Comparison of ENCODE assay signal across 12 cellular contexts in genomic region chr15:25391971-25392733, GRCh38. TPM values are rescaled to one million over a fixed set of nuclear protein-coding genes. Genes with fewer than 3 reads are reported as not detected.
A peak's percentile ranks its signal among the peaks of the same experiment; 100 is the strongest.
DNase-seq lines count a peak whose midpoint lies in the region; ATAC-seq, FAIRE-seq and TF ChIP-seq lines count a peak whose summit lies in the region.
"Had no signal": no experiment of that assay in that cellular context is flagged by ENCODE, and none has a peak within 500 bp of the region (broad histone marks: within the 10 kb centered on the region; RNA-seq: fewer than 3 reads in every experiment).

No MANE protein-coding gene starts in this region.

- H3K27me3 Mint-ChIP-seq in CD8-positive, alpha-beta memory T cell, result no peaks in the 10 kb centered on the region
- H3K27me3 Mint-ChIP-seq: activated CD8-positive, alpha-beta memory T cell treated with anti-CD3 and anti-CD28 coated beads, Interleukin-2, amount 10 ng/mL, durations not matched to agents 7 days and 5 days had no signal

- no peaks in the 10 kb centered on the region for H3K9me2 ChIP-seq in SK-N-SH

- peaks cover 7 to 31% of the 10 kb centered on the region in 2 experiments for H3K36me3 ChIP-seq in SK-N-SH (replicated peaks in 1 of 2; ENCODE audit: control insufficient read depth in 1 of 2, insufficient read depth in 2 of 2, low read length in 1 of 2)
- no peaks in the 10 kb centered on the region for H3K36me3 ChIP-seq in gastrocnemius medialis
- H3K36me3 ChIP-seq in CD8-positive, alpha-beta memory T cell (ENCODE audit: insufficient read depth, low read length), result peaks cover 3% of the 10 kb centered on the region

- 73% methylated on average over 4 of the region's 4 CpGs for WGBS in SK-N-SH (ENCODE audit: low lambda C conversion rate)

- DNase-seq in H54 (ENCODE audit: insufficient read length, low spot score) (peak; percentile 8), SK-N-SH (no peak), foreskin keratinocyte (peak; percentile 50 to 75), gastrocnemius medialis (no peak), NCI-H2081 (lab: John Stamatoyannopoulos, UW) (no peak)
- no peak for DNase-seq in CD8-positive, alpha-beta memory T cell
- DNase-seq in activated CD4-positive, CD25-positive, alpha-beta regulatory T cell treated with anti-CD3 and anti-CD28 coated beads, Interleukin-2, amount 50 U/mL, for 72 hours, result no peak
- DNase-seq: activated CD8-positive, alpha-beta memory T cell treated with anti-CD3 and anti-CD28 coated beads, Interleukin-2, amount 10 ng/mL, durations not matched to agents 7 days and 5 days; body of pancreas; esophagus squamous epithelium had no signal

- H2AFZ ChIP-seq in SK-N-SH (ENCODE audit: low read depth), result no peak overlapping the region

- POLR2A ChIA-PET in SK-N-SH (lab: Yijun Ruan, JAX), result no interaction called here
- POLR2A ChIA-PET in CD8-positive, alpha-beta memory T cell (lab: Charles Lee), result no interaction called here

- peak overlapping the region in 1 of 2 experiments; percentile 29; a peak in 1 of 4 replicates for H3K4me3 ChIP-seq in SK-N-SH (ENCODE audit: low read depth in 2 of 2, low read length in 1 of 2)
- no peak overlapping the region for H3K4me3 ChIP-seq in gastrocnemius medialis
- no peak overlapping the region for H3K4me3 ChIP-seq in CD8-positive, alpha-beta memory T cell (ENCODE audit: low read length)
- H3K4me3 ChIP-seq: body of pancreas, esophagus squamous epithelium, skin epidermis had no signal

- H3K9me3 ChIP-seq in SK-N-SH, result no peaks in the 10 kb centered on the region
- H3K9me3 ChIP-seq in gastrocnemius medialis, result no peaks in the 10 kb centered on the region
- H3K9me3 ChIP-seq in CD8-positive, alpha-beta memory T cell (ENCODE audit: low read length), result no peaks in the 10 kb centered on the region
- H3K9me3 ChIP-seq: body of pancreas, esophagus squamous epithelium had no signal

- H3K4me1 Mint-ChIP-seq in CD8-positive, alpha-beta memory T cell, result peaks cover 38 to 59% (median 56%) of the 10 kb centered on the region in 3 donors

- FAIRE-seq in H54 (lab: Jason Lieb, UNC), result peak; percentile 84
- FAIRE-seq: GM18507 had no signal

- H4K20me1 ChIP-seq in SK-N-SH (ENCODE audit: insufficient read depth), result peaks cover 18% of the 10 kb centered on the region; the same call in 1 of the 2 replicates

- H3K9ac ChIP-seq in SK-N-SH, result no peak overlapping the region; the same call in 1 of the 2 replicates

- ATAC-seq in foreskin keratinocyte (peak; percentile 99), gastrocnemius medialis (peak; percentile 51 to 71)
- ATAC-seq: activated CD8-positive, alpha-beta memory T cell treated with anti-CD3 and anti-CD28 coated beads, Interleukin-2, amount 10 ng/mL, durations not matched to agents 7 days and 5 days; body of pancreas had no signal

- H3F3A ChIP-seq in SK-N-SH (replicated peaks; ENCODE audit: insufficient read depth), result peaks cover 9% of the 10 kb centered on the region

- no peak for TF ChIP-seq EP300 in SK-N-SH (IDR thresholded peaks at IDR 0.05; ENCODE audit: borderline replicate concordance in 1 of 2, low read depth in 1 of 2, low read length in 1 of 2)

- CTCF ChIA-PET in SK-N-SH (lab: Yijun Ruan, JAX), result interaction anchor here (0.9 kb wide), 1 partner anchor 51 kb away, joined by 4 read pairs; no protein-coding TSS in a partner anchor
- CTCF ChIA-PET in CD8-positive, alpha-beta memory T cell (lab: Charles Lee), result no interaction called here

- in situ Hi-C loops in gastrocnemius medialis (cut with MboI; ENCODE audit: low sequenced_read_pairs in 4 of 4), result no loop called here

- no peak overlapping the region for H3K27ac Mint-ChIP-seq in CD8-positive, alpha-beta memory T cell
- H3K27ac Mint-ChIP-seq: activated CD8-positive, alpha-beta memory T cell treated with anti-CD3 and anti-CD28 coated beads, Interleukin-2, amount 10 ng/mL, durations not matched to agents 7 days and 5 days had no signal

- H3K4me3 Mint-ChIP-seq in CD8-positive, alpha-beta memory T cell, result no peak overlapping the region
- H3K4me3 Mint-ChIP-seq: activated CD8-positive, alpha-beta memory T cell treated with anti-CD3 and anti-CD28 coated beads, Interleukin-2, amount 10 ng/mL, durations not matched to agents 7 days and 5 days had no signal

- H3K27me3 ChIP-seq in SK-N-SH (ENCODE audit: insufficient read depth) (no peaks in the 10 kb centered on the region), foreskin keratinocyte (no peaks in the 10 kb centered on the region), gastrocnemius medialis (no peaks in the 10 kb centered on the region)
- no peaks in the 10 kb centered on the region for H3K27me3 ChIP-seq in CD8-positive, alpha-beta memory T cell (ENCODE audit: insufficient read depth, low read length, poor library complexity, severe bottlenecking)
- H3K27me3 ChIP-seq: body of pancreas, esophagus squamous epithelium had no signal

- H3K9me3 Mint-ChIP-seq in CD8-positive, alpha-beta memory T cell, result no peaks in the 10 kb centered on the region

- TF ChIP-seq POLR2A in H54 (IDR thresholded peaks at IDR 0.05; ENCODE audit: low read depth, low read length) (no peak), gastrocnemius medialis (IDR thresholded peaks at IDR 0.05) (no peak)

- TF ChIP-seq CTCF in SK-N-SH (IDR thresholded peaks at IDR 0.05), result no peak
- no peak for TF ChIP-seq CTCF in foreskin keratinocyte (conservative IDR thresholded peaks at IDR 0.05)
- TF ChIP-seq CTCF in gastrocnemius medialis (IDR thresholded peaks at IDR 0.05 in 4 of 5, conservative IDR thresholded peaks at IDR 0.05 in 1 of 5), result no peak

- no peak for TF ChIP-seq RAD21 in SK-N-SH (IDR thresholded peaks at IDR 0.05; ENCODE audit: low read length)

- intact Hi-C loops in gastrocnemius medialis (cut with DNase I; ENCODE audit: low total_unique reads), result no loop called here

- peaks cover 7 to 32% (median 25%) of the 10 kb centered on the region in 3 donors for H3K36me3 Mint-ChIP-seq in CD8-positive, alpha-beta memory T cell

- H3K4me1 ChIP-seq in SK-N-SH (ENCODE audit: control insufficient read depth in 1 of 2, insufficient read depth in 2 of 2, low read depth in 1 of 2, low read length in 1 of 2), result peaks cover 0 to 9% of the 10 kb centered on the region in 2 experiments; a peak in 1 of 4 replicates
- peaks cover 10% of the 10 kb centered on the region for H3K4me1 ChIP-seq in foreskin keratinocyte
- peaks cover 26 to 52% of the 10 kb centered on the region in 2 donors for H3K4me1 ChIP-seq in gastrocnemius medialis
- no peaks in the 10 kb centered on the region for H3K4me1 ChIP-seq in CD8-positive, alpha-beta memory T cell (ENCODE audit: insufficient read depth, low read length)

- H3K27ac ChIP-seq in SK-N-SH (ENCODE audit: low read depth in 2 of 2, low read length in 1 of 2) (peak overlapping the region; percentile 39 to 53; a peak in 2 of 4 replicates), foreskin keratinocyte (peak overlapping the region; percentile 18), gastrocnemius medialis (peak overlapping the region; percentile 54 to 79 (median 76))
- H3K27ac ChIP-seq in CD8-positive, alpha-beta memory T cell (ENCODE audit: low read depth, low read length), result no peak overlapping the region
- H3K27ac ChIP-seq: body of pancreas, esophagus squamous epithelium had no signal

- H3K4me2 ChIP-seq in SK-N-SH, result peak overlapping the region; percentile 39; the same call in 1 of the 2 replicates

- peaks cover 80% of the 10 kb centered on the region for H3K79me2 ChIP-seq in SK-N-SH (ENCODE audit: insufficient read depth)

TF ChIP-seq in SK-N-SH, 30 proteins besides CTCF, POLR2A, EP300 and RAD21:
- TF ChIP-seq TAF1 (IDR thresholded peaks at IDR 0.05; ENCODE audit: borderline replicate concordance, low read depth, low read length) (no peak), JUND (IDR thresholded peaks at IDR 0.05) (peak; percentile 41), TCF12 (IDR thresholded peaks at IDR 0.05) (peak; percentile 39), FOSL2 (IDR thresholded peaks at IDR 0.05; ENCODE audit: borderline replicate concordance, low read depth) (peak; percentile 65; the same call in 1 of the 2 replicates), USF1 (IDR thresholded peaks at IDR 0.05; ENCODE audit: borderline replicate concordance, low read depth) (no peak)

RNA-seq across cellular contexts. Expression of gene UBE3A, which starts 46.7 kb away (rescaled TPM):
- polyA plus RNA-seq in SK-N-SH (2012; rRNA removed) (9.7 and 11.3 TPM in 2 replicates), foreskin keratinocyte (13.1 and 14.5 TPM in 2 replicates)
- polyA plus RNA-seq in SK-N-SH (2012; cell fraction: cytosol; rRNA removed), result 11.6 and 18.0 TPM in 2 replicates
- 17.4 and 25.7 TPM in 2 replicates for polyA plus RNA-seq in SK-N-SH (2012; cell fraction: nucleus; rRNA removed)
- total RNA-seq in foreskin keratinocyte (51.4 and 54.4 TPM in 2 replicates), gastrocnemius medialis (100 to 1,000 TPM; 107 to 154 (median 130) TPM)
- total RNA-seq in CD8-positive, alpha-beta memory T cell, result 100 to 1,000 TPM; 119 to 142 TPM
- polyA plus RNA-seq in CD8-positive, alpha-beta memory T cell, result 141 TPM

Comparison
In these comparisons a context has a peak if more than half of its experiments do, and no peak if none do; other contexts are left out.
1. DNase-seq: peak in H54 (single experiment) and foreskin keratinocyte (2 of 2); none in SK-N-SH (single experiment), gastrocnemius medialis (0 of 2), NCI-H2081 (0 of 2), CD8-positive, alpha-beta memory T cell (0 of 5) and activated CD4-positive, CD25-positive, alpha-beta regulatory T cell treated with anti-CD3 and anti-CD28 coated beads, Interleukin-2, amount 50 U/mL, for 72 hours (single experiment).